Comparison of ENCODE assay signal across 25 cellular contexts in the genomic region with DNA sequence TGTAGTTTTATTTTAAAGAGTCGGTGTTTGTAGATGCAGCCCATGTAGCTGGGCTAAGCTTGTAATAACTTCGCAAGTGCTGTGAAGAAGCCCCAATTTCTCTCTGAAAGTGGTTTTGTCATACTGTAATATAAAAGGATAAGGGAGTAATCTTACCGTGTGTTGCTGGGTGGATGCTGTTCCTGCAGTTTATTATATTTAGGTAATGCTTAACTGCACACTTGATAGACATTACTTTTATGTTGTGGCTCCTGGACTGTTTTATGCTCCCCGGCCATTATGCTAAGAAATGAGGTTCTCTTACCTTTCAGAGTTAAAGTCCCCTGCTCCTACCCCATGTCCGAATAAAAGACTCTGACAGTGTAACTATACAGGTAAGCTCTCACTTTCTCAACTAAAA.
"Had no signal": no experiment of that assay in that cellular context is flagged by ENCODE, and none has a peak within 500 bp of the region (broad histone marks: within the 10 kb centered on the region; RNA-seq: fewer than 3 reads in every experiment).

No MANE protein-coding gene starts in this region.

- H3K36me3 ChIP-seq: left lung, lower lobe of right lung, ovary, right atrium auricular region, right lobe of liver, tibial nerve, upper lobe of left lung, vagina had no signal

- H3K27ac ChIP-seq: left lung, lower lobe of right lung, ovary, right atrium auricular region, right lobe of liver, tibial nerve, upper lobe of left lung, vagina had no signal

- H3K27me3 Mint-ChIP-seq: progenitor cell of endocrine pancreas; stimulated activated memory B cell treated with anti-CD40 and anti-IgM and Interleukin-4, amounts not matched to agents 10 μg/mL and 1 μg/mL and 100 μg/mL, for 72 hours had no signal

- H3K9me3 ChIP-seq: left lung, lower lobe of right lung, ovary, right atrium auricular region, right lobe of liver, tibial nerve, upper lobe of left lung, vagina had no signal

- H3K27me3 ChIP-seq: ovary, right atrium auricular region, right lobe of liver, upper lobe of left lung, vagina had no signal

- H3K9me3 Mint-ChIP-seq: natural killer cell treated with Interleukin-12 subunit alpha and Interleukin-12 subunit beta and Interleukin-15 and Interleukin-18, amount 100 ng/mL, for 72 hours; stimulated activated memory B cell treated with anti-CD40 and anti-IgM and Interleukin-4, amounts not matched to agents 10 μg/mL and 1 μg/mL and 100 μg/mL, for 72 hours; stimulated activated naive CD8-positive, alpha-beta T cell treated with anti-CD3 and anti-CD28 coated beads, Interleukin-15, amount 100 ng/mL, for 72 hours had no signal

- H3K4me3 Mint-ChIP-seq: naive thymus-derived CD4-positive, alpha-beta T cell; natural killer cell treated with Interleukin-12 subunit alpha and Interleukin-12 subunit beta and Interleukin-15 and Interleukin-18, amount 100 ng/mL, for 72 hours; stimulated activated memory B cell treated with anti-CD40 and anti-IgM and Interleukin-4, amounts not matched to agents 10 μg/mL and 1 μg/mL and 100 μg/mL, for 72 hours; stimulated activated naive CD8-positive, alpha-beta T cell treated with anti-CD3 and anti-CD28 coated beads, Interleukin-15, amount 100 ng/mL, for 72 hours had no signal

- H3K27ac Mint-ChIP-seq: naive thymus-derived CD4-positive, alpha-beta T cell; natural killer cell treated with Interleukin-12 subunit alpha and Interleukin-12 subunit beta and Interleukin-15 and Interleukin-18, amount 100 ng/mL, for 72 hours; progenitor cell of endocrine pancreas; stimulated activated memory B cell treated with anti-CD40 and anti-IgM and Interleukin-4, amounts not matched to agents 10 μg/mL and 1 μg/mL and 100 μg/mL, for 72 hours; stimulated activated naive CD8-positive, alpha-beta T cell treated with anti-CD3 and anti-CD28 coated beads, Interleukin-15, amount 100 ng/mL, for 72 hours had no signal

- H3K4me1 ChIP-seq: left lung, lower lobe of right lung, right atrium auricular region, tibial nerve, upper lobe of left lung, vagina had no signal

- H3K4me3 ChIP-seq: left lung, lower lobe of right lung, ovary, right atrium auricular region, right lobe of liver, smooth muscle cell, tibial nerve, upper lobe of left lung, vagina had no signal

- H3K36me3 Mint-ChIP-seq: naive thymus-derived CD4-positive, alpha-beta T cell; natural killer cell treated with Interleukin-12 subunit alpha and Interleukin-12 subunit beta and Interleukin-15 and Interleukin-18, amount 100 ng/mL, for 72 hours; stimulated activated memory B cell treated with anti-CD40 and anti-IgM and Interleukin-4, amounts not matched to agents 10 μg/mL and 1 μg/mL and 100 μg/mL, for 72 hours had no signal

- DNase-seq: hippocampal formation; kidney glomerular epithelial cell; left cardiac atrium; left lung; lower lobe of right lung; mammary epithelial cell; mesenchymal stem cell; naive thymus-derived CD4-positive, alpha-beta T cell; ovary; right lobe of liver; stimulated activated CD4-positive, alpha-beta T cell treated with anti-CD3 and anti-CD28 coated beads, Interleukin-1b, Interleukin-23, amount 100 ng/mL, for 48 hours; stimulated activated CD4-positive, alpha-beta T cell treated with anti-CD3 and anti-CD28 coated beads, Interleukin-2, amount 100 ng/mL, for 48 hours; stimulated activated CD4-positive, alpha-beta T cell treated with anti-CD3 and anti-CD28 coated beads, Interleukin-4, amount 100 ng/mL, for 4 hours; stimulated activated CD8-positive, alpha-beta memory T cell treated with anti-CD3 and anti-CD28 coated beads, Interleukin-4, amount 100 ng/mL, for 48 hours; stimulated activated naive CD4-positive, alpha-beta T cell treated with Interleukin-2 at 50 U/mL for 16 hours; stimulated activated naive CD8-positive, alpha-beta T cell treated with anti-CD3 and anti-CD28 coated beads, Interleukin-15, amount 100 ng/mL, for 72 hours; substantia nigra; upper lobe of left lung had no signal

- H3K4me1 Mint-ChIP-seq: naive thymus-derived CD4-positive, alpha-beta T cell; stimulated activated memory B cell treated with anti-CD40 and anti-IgM and Interleukin-4, amounts not matched to agents 10 μg/mL and 1 μg/mL and 100 μg/mL, for 72 hours; stimulated activated naive CD8-positive, alpha-beta T cell treated with anti-CD3 and anti-CD28 coated beads, Interleukin-15, amount 100 ng/mL, for 72 hours had no signal

- ATAC-seq: left cardiac atrium; left lung; lower lobe of right lung; naive thymus-derived CD4-positive, alpha-beta T cell; natural killer cell treated with Interleukin-12 subunit alpha and Interleukin-12 subunit beta and Interleukin-15 and Interleukin-18, amount 100 ng/mL, for 72 hours; right lobe of liver; stimulated activated memory B cell treated with anti-CD40 and anti-IgM and Interleukin-4, amounts not matched to agents 10 μg/mL and 1 μg/mL and 100 μg/mL, for 72 hours; stimulated activated naive CD8-positive, alpha-beta T cell treated with anti-CD3 and anti-CD28 coated beads, Interleukin-15, amount 100 ng/mL, for 72 hours had no signal
